13 cellular contexts compared by ENCODE assay signal in the genomic region with DNA sequence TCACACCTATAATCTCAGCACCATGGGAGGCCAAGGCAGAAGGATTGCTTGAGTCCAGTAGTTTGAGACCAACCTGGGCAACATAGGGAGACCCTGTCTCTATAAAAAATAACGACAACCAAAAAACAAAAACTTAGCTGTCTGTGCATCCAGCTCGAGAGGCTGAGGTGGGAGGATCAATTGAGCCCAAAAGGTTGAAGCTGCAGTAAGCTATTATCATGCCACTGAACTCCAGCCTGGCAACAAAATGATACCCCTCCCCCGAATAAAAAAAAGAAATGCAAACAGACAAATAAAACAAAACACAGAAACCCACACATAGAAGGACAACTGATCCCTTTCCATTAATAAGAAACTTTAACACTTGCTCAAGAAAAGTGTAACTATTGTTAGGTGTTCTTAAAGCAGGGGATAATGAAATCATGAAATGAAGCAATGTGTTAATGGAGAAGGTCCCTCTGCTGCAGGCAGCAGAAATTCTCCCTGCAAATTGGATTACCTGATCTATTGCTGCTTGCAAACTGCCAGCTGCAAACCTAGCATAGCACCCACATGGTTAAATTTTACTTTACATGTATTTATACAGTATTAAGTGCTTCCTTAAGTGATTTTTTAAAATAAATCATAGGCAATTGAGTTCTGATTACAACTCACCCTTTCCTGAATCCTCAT.
"Had no signal": no experiment of that assay in that cellular context is flagged by ENCODE, and none has a peak within 500 bp of the region (broad histone marks: within the 10 kb centered on the region; RNA-seq: fewer than 3 reads in every experiment).

No MANE protein-coding gene starts in this region.

- DNase-seq: activated CD4-positive, alpha-beta T cell treated with anti-CD3 and anti-CD28 coated beads for 1 hour; activated CD4-positive, alpha-beta T cell treated with anti-CD3 and anti-CD28 coated beads, Interleukin-2, amount 50 U/mL, for 48 hours; activated T-cell treated with anti-CD3 and anti-CD28 coated beads, Interleukin-2, amount 50 U/mL, for 72 hours; aorta; hippocampal formation; left colon; stimulated activated CD4-positive, alpha-beta T cell treated with anti-CD3 and anti-CD28 coated beads, Interleukin-4, amount 100 ng/mL, for 1 hour; stimulated activated CD8-positive, alpha-beta memory T cell treated with anti-CD3 and anti-CD28 coated beads, Interleukin-4, amount 100 ng/mL, for 48 hours; stimulated activated naive CD8-positive, alpha-beta T cell treated with anti-CD3 and anti-CD28 coated beads, Interleukin-15, Interleukin-2, amounts not matched to agents 100 U/mL and 50 U/mL, for 24 hours had no signal

- H3K4me3 ChIP-seq: breast epithelium, suprapubic skin had no signal

- ATAC-seq: activated T-cell treated with anti-CD3 and anti-CD28 coated beads, Interleukin-2, amount 50 U/mL, for 72 hours; esophagus mucosa; left colon; natural killer cell treated with Interleukin-12 subunit alpha and Interleukin-12 subunit beta and Interleukin-15 and Interleukin-18, amount 100 ng/mL, for 72 hours; stimulated activated naive CD8-positive, alpha-beta T cell treated with anti-CD3 and anti-CD28 coated beads, Interleukin-15, Interleukin-2, amounts not matched to agents 100 U/mL and 50 U/mL, for 24 hours had no signal

- H3K27ac ChIP-seq: breast epithelium, suprapubic skin had no signal

- H3K27me3 ChIP-seq: breast epithelium, suprapubic skin had no signal

- H3K36me3 ChIP-seq: breast epithelium, suprapubic skin had no signal

- H3K9me3 ChIP-seq: suprapubic skin had no signal

- H3K4me1 ChIP-seq: breast epithelium, suprapubic skin had no signal
